19 cellular contexts compared by ENCODE assay signal in genomic region chr20:47063407-47063806, GRCh38.
A peak's percentile ranks its signal among the peaks of the same experiment; 100 is the strongest.
DNase-seq lines count a peak whose midpoint lies in the region; ATAC-seq and TF ChIP-seq lines count a peak whose summit lies in the region.
"Had no signal": no experiment of that assay in that cellular context is flagged by ENCODE, and none has a peak within 500 bp of the region (broad histone marks: within the 10 kb centered on the region; RNA-seq: fewer than 3 reads in every experiment).

No MANE protein-coding gene starts in this region.

- H3K4me1 Mint-ChIP-seq in naive thymus-derived CD4-positive, alpha-beta T cell: no peaks in the 10 kb centered on the region
- no peaks in the 10 kb centered on the region for H3K4me1 Mint-ChIP-seq in CD8-positive, alpha-beta T cell (ENCODE audit: low read depth)
- H3K4me1 Mint-ChIP-seq in activated CD8-positive, alpha-beta T cell treated with anti-CD3 and anti-CD28 coated beads for 36 hours (ENCODE audit: low read depth): no peaks in the 10 kb centered on the region
- H3K4me1 Mint-ChIP-seq: activated naive CD4-positive, alpha-beta T cell treated with anti-CD3 and anti-CD28 coated beads, Interleukin-2, amount 10 ng/mL, durations not matched to agents 7 days and 5 days; CD4-positive, CD25-positive, alpha-beta regulatory T cell had no signal

- H3K4me1 ChIP-seq in esophagus squamous epithelium: peaks cover 4 to 39% (median 12%) of the 10 kb centered on the region in 3 donors
- no peaks in the 10 kb centered on the region for H3K4me1 ChIP-seq in naive thymus-derived CD4-positive, alpha-beta T cell (ENCODE audit: control insufficient read depth in 2 of 2, insufficient read depth in 2 of 2, low read length in 2 of 2)
- no peaks in the 10 kb centered on the region for H3K4me1 ChIP-seq in CD8-positive, alpha-beta T cell (ENCODE audit: insufficient read depth, low read length)
- H3K4me1 ChIP-seq: breast epithelium had no signal

- 32 to 34% methylated on average over 2 of the region's 2 CpGs for WGBS in esophagus squamous epithelium, 2 donors

- H3K36me3 Mint-ChIP-seq in naive thymus-derived CD4-positive, alpha-beta T cell: peaks cover 0 to 3% (median 0%) of the 10 kb centered on the region in 5 donors
- H3K36me3 Mint-ChIP-seq in CD8-positive, alpha-beta T cell: no peaks in the 10 kb centered on the region
- H3K36me3 Mint-ChIP-seq in activated CD8-positive, alpha-beta T cell treated with anti-CD3 and anti-CD28 coated beads for 36 hours (ENCODE audit: low read depth): no peaks in the 10 kb centered on the region
- H3K36me3 Mint-ChIP-seq: activated naive CD4-positive, alpha-beta T cell treated with anti-CD3 and anti-CD28 coated beads, Interleukin-2, amount 10 ng/mL, durations not matched to agents 7 days and 5 days; CD4-positive, CD25-positive, alpha-beta regulatory T cell had no signal

- peaks cover 0 to 44% (median 21%) of the 10 kb centered on the region in 5 donors for H3K27me3 Mint-ChIP-seq in naive thymus-derived CD4-positive, alpha-beta T cell
- peaks cover 17% of the 10 kb centered on the region for H3K27me3 Mint-ChIP-seq in CD8-positive, alpha-beta T cell (ENCODE audit: low read depth)
- H3K27me3 Mint-ChIP-seq in activated CD8-positive, alpha-beta T cell treated with anti-CD3 and anti-CD28 coated beads for 36 hours: no peaks in the 10 kb centered on the region

- CTCF ChIA-PET in naive thymus-derived CD4-positive, alpha-beta T cell (lab: Charles Lee): no interaction called here
- CTCF ChIA-PET in CD8-positive, alpha-beta T cell (lab: Charles Lee): no interaction called here
- CTCF ChIA-PET in activated CD8-positive, alpha-beta T cell treated with anti-CD3 and anti-CD28 coated beads for 36 hours (lab: Charles Lee): no interaction called here

- H3K9me3 ChIP-seq in esophagus squamous epithelium: peaks cover 0 to 24% (median 10%) of the 10 kb centered on the region in 3 donors
- peaks cover 0 to 3% (median 0%) of the 10 kb centered on the region in 3 experiments for H3K9me3 ChIP-seq in naive thymus-derived CD4-positive, alpha-beta T cell (ENCODE audit: control insufficient read depth in 2 of 3, low read length in 3 of 3)
- H3K9me3 ChIP-seq in CD8-positive, alpha-beta T cell (ENCODE audit: low read length): no peaks in the 10 kb centered on the region

- no peak overlapping the region for H3K4me3 ChIP-seq in esophagus squamous epithelium
- no peak overlapping the region for H3K4me3 ChIP-seq in naive thymus-derived CD4-positive, alpha-beta T cell (ENCODE audit: low read length)
- no peak overlapping the region for H3K4me3 ChIP-seq in CD8-positive, alpha-beta T cell (ENCODE audit: low read depth, low read length)
- H3K4me3 ChIP-seq: breast epithelium, skin epidermis had no signal

- ATAC-seq in naive thymus-derived CD4-positive, alpha-beta T cell: no peak
- no peak for ATAC-seq in CD8-positive, alpha-beta T cell
- ATAC-seq in activated CD8-positive, alpha-beta T cell treated with anti-CD3 and anti-CD28 coated beads for 36 hours: no peak

- no peak for TF ChIP-seq CTCF in esophagus squamous epithelium (IDR thresholded peaks at IDR 0.05)
- no peak for TF ChIP-seq CTCF in CD8-positive, alpha-beta T cell (IDR thresholded peaks at IDR 0.05)
- no peak for TF ChIP-seq CTCF in activated CD8-positive, alpha-beta T cell treated with anti-CD3 and anti-CD28 coated beads for 36 hours (IDR thresholded peaks at IDR 0.05)

- no peak overlapping the region for H3K4me3 Mint-ChIP-seq in naive thymus-derived CD4-positive, alpha-beta T cell
- H3K4me3 Mint-ChIP-seq in CD8-positive, alpha-beta T cell: no peak overlapping the region
- no peak overlapping the region for H3K4me3 Mint-ChIP-seq in activated CD8-positive, alpha-beta T cell treated with anti-CD3 and anti-CD28 coated beads for 36 hours
- H3K4me3 Mint-ChIP-seq: activated naive CD4-positive, alpha-beta T cell treated with anti-CD3 and anti-CD28 coated beads, Interleukin-2, amount 10 ng/mL, durations not matched to agents 7 days and 5 days; CD4-positive, CD25-positive, alpha-beta regulatory T cell had no signal

- no peak overlapping the region for H3K27ac Mint-ChIP-seq in naive thymus-derived CD4-positive, alpha-beta T cell
- H3K27ac Mint-ChIP-seq in CD8-positive, alpha-beta T cell: no peak overlapping the region
- no peak overlapping the region for H3K27ac Mint-ChIP-seq in activated CD8-positive, alpha-beta T cell treated with anti-CD3 and anti-CD28 coated beads for 36 hours
- H3K27ac Mint-ChIP-seq: activated naive CD4-positive, alpha-beta T cell treated with anti-CD3 and anti-CD28 coated beads, Interleukin-2, amount 10 ng/mL, durations not matched to agents 7 days and 5 days; CD4-positive, CD25-positive, alpha-beta regulatory T cell had no signal

- H3K36me3 ChIP-seq in esophagus squamous epithelium: peaks cover 0 to 25% (median 0%) of the 10 kb centered on the region in 3 donors
- no peaks in the 10 kb centered on the region for H3K36me3 ChIP-seq in naive thymus-derived CD4-positive, alpha-beta T cell (ENCODE audit: control insufficient read depth in 2 of 3, insufficient read depth in 3 of 3, low read length in 3 of 3)
- no peaks in the 10 kb centered on the region for H3K36me3 ChIP-seq in CD8-positive, alpha-beta T cell (ENCODE audit: insufficient read depth, low read length)
- H3K36me3 ChIP-seq: breast epithelium had no signal

- intact Hi-C loops in esophagus squamous epithelium (cut with DNase I): no loop called here
- intact Hi-C loops in naive thymus-derived CD4-positive, alpha-beta T cell (cut with micrococcal nuclease): no loop called here
- intact Hi-C loops in CD8-positive, alpha-beta T cell (cut with DNase I, micrococcal nuclease): no loop called here
- intact Hi-C loops in activated CD8-positive, alpha-beta T cell treated with anti-CD3 and anti-CD28 coated beads for 36 hours (cut with micrococcal nuclease): no loop called here

- POLR2A ChIA-PET in naive thymus-derived CD4-positive, alpha-beta T cell (lab: Charles Lee): no interaction called here
- POLR2A ChIA-PET in CD8-positive, alpha-beta T cell (lab: Charles Lee): no interaction called here
- POLR2A ChIA-PET in activated CD8-positive, alpha-beta T cell treated with anti-CD3 and anti-CD28 coated beads for 36 hours (lab: Charles Lee): no interaction called here

- peaks cover 4 to 46% (median 13%) of the 10 kb centered on the region in 11 donors for H3K9me3 Mint-ChIP-seq in naive thymus-derived CD4-positive, alpha-beta T cell
- H3K9me3 Mint-ChIP-seq in CD8-positive, alpha-beta T cell: peaks cover 13% of the 10 kb centered on the region
- peaks cover 3% of the 10 kb centered on the region for H3K9me3 Mint-ChIP-seq in activated CD8-positive, alpha-beta T cell treated with anti-CD3 and anti-CD28 coated beads for 36 hours

- no peak for TF ChIP-seq POLR2A in esophagus squamous epithelium (IDR thresholded peaks at IDR 0.05)

- peak; percentile 9 for DNase-seq in NCI-H128 (lab: John Stamatoyannopoulos, UW; ENCODE audit: unreplicated experiment)
- peak; percentile 66 for DNase-seq in NCI-H2171 (lab: John Stamatoyannopoulos, UW)
- no peak for DNase-seq in esophagus squamous epithelium (lab: John Stamatoyannopoulos, UW)
- peak; percentile 2 for DNase-seq in putamen (ENCODE audit: low spot score)
- no peak for DNase-seq in naive thymus-derived CD4-positive, alpha-beta T cell
- no peak for DNase-seq in CD8-positive, alpha-beta T cell
- DNase-seq in activated CD8-positive, alpha-beta T cell treated with anti-CD3 and anti-CD28 coated beads for 36 hours: no peak
- DNase-seq: activated CD4-positive, alpha-beta T cell treated with anti-CD3 and anti-CD28 coated beads, Interleukin-2, amount 50 U/mL, for 1 hour; activated naive CD4-positive, alpha-beta T cell treated with anti-CD3 and anti-CD28 coated beads, Interleukin-2, amount 10 ng/mL, durations not matched to agents 7 days and 5 days; amniotic stem cell; CD4-positive, CD25-positive, alpha-beta regulatory T cell; kidney; NCI-H1105; NCI-H2081 treated with DMSO at 0.1 percent for 48 hours; NCI-H526 treated with DMSO at 0.1 percent for 48 hours; nucleus accumbens; stimulated activated CD4-positive, alpha-beta T cell treated with anti-CD3 and anti-CD28 coated beads, Interleukin-2, amount 100 ng/mL, for 24 hours had no signal

- H3K27me3 ChIP-seq in esophagus squamous epithelium: no peaks in the 10 kb centered on the region
- no peaks in the 10 kb centered on the region for H3K27me3 ChIP-seq in naive thymus-derived CD4-positive, alpha-beta T cell (ENCODE audit: control insufficient read depth in 2 of 2, insufficient read depth in 2 of 2, low read length in 2 of 2)
- H3K27me3 ChIP-seq in CD8-positive, alpha-beta T cell (ENCODE audit: insufficient read depth, low read length): no peaks in the 10 kb centered on the region
- H3K27me3 ChIP-seq: breast epithelium had no signal

- peak overlapping the region; percentile 28 to 64 (median 50) for H3K27ac ChIP-seq in esophagus squamous epithelium
- no peak overlapping the region for H3K27ac ChIP-seq in naive thymus-derived CD4-positive, alpha-beta T cell (ENCODE audit: low read depth, low read length)
- H3K27ac ChIP-seq in CD8-positive, alpha-beta T cell (ENCODE audit: low read depth, low read length): no peak overlapping the region
- H3K27ac ChIP-seq: breast epithelium, skin epidermis had no signal

Comparison
In these comparisons a context has a peak if more than half of its experiments do, and no peak if none do; other contexts are left out.
1. DNase-seq: peak in NCI-H128 (single experiment), NCI-H2171 (single experiment) and putamen (single experiment); none in esophagus squamous epithelium (single experiment), naive thymus-derived CD4-positive, alpha-beta T cell (0 of 9), CD8-positive, alpha-beta T cell (0 of 7) and activated CD8-positive, alpha-beta T cell treated with anti-CD3 and anti-CD28 coated beads for 36 hours (single experiment).
2. H3K27ac ChIP-seq: peak in esophagus squamous epithelium (4 of 4); none in naive thymus-derived CD4-positive, alpha-beta T cell (single experiment) and CD8-positive, alpha-beta T cell (single experiment).